In genomic region chr19:3586707-3587346, GRCh38 we compare ENCODE assay signal across 18 cellular contexts. TPM values are rescaled to one million over a fixed set of nuclear protein-coding genes. Genes with fewer than 3 reads are reported as not detected.
DNase-seq lines count a peak whose midpoint lies in the region; ATAC-seq, FAIRE-seq and TF ChIP-seq lines count a peak whose summit lies in the region.
"Had no signal": no experiment of that assay in that cellular context is flagged by ENCODE, and none has a peak within 500 bp of the region (broad histone marks: within the 10 kb centered on the region; RNA-seq: fewer than 3 reads in every experiment).

No MANE protein-coding gene starts in this region.

- H3K4me3 ChIP-seq in GM23338 (no peak overlapping the region), esophagus squamous epithelium (no peak overlapping the region), rectal smooth muscle tissue (ENCODE audit: low read length) (peak overlapping the region; percentile 32)

- no peaks in the 10 kb centered on the region for H4K20me1 ChIP-seq in GM23338 (replicated peaks; ENCODE audit: insufficient read depth)

- H3K36me3 ChIP-seq in GM23338 (ENCODE audit: insufficient read depth) (no peaks in the 10 kb centered on the region), esophagus squamous epithelium (no peaks in the 10 kb centered on the region), rectal smooth muscle tissue (ENCODE audit: control insufficient read depth, insufficient read depth, low read length) (no peaks in the 10 kb centered on the region)

- H3F3A ChIP-seq in GM23338 (replicated peaks; ENCODE audit: low read depth): peaks cover 6% of the 10 kb centered on the region; the same call in 1 of the 2 replicates

- no peaks in the 10 kb centered on the region for H3K9me2 ChIP-seq in GM23338 (ENCODE audit: insufficient read depth)

- no peaks in the 10 kb centered on the region for H3K79me2 ChIP-seq in GM23338 (replicated peaks; ENCODE audit: insufficient read depth)

- TF ChIP-seq CTCF in GM23338 (conservative IDR thresholded peaks at IDR 0.05; ENCODE audit: low read depth in 2 of 2): no peak
- TF ChIP-seq CTCF in esophagus squamous epithelium (IDR thresholded peaks at IDR 0.05): no peak

- peaks cover 16% of the 10 kb centered on the region for H3K27me3 Mint-ChIP-seq in GM23338 (ENCODE audit: insufficient read depth, low read depth, poor library complexity)

- H3K4me1 Mint-ChIP-seq in GM23338: no peaks in the 10 kb centered on the region
- H3K4me1 Mint-ChIP-seq: activated CD4-positive, alpha-beta T cell treated with anti-CD3 and anti-CD28 coated beads, Interleukin-2, amount 10 ng/mL, durations not matched to agents 24 days and 14 days; IgD-negative memory B cell had no signal

- no peak for TF ChIP-seq POLR2A in esophagus squamous epithelium (IDR thresholded peaks at IDR 0.05)
- no peak for TF ChIP-seq POLR2A in GM12892 (IDR thresholded peaks at IDR 0.05; ENCODE audit: low read depth, low read length)

- peak; percentile 57 for DNase-seq in NCI-H2029 (lab: John Stamatoyannopoulos, UW)
- DNase-seq in NCI-H2029 treated with DMSO at 0.1 percent for 48 hours (lab: John Stamatoyannopoulos, UW): no peak
- DNase-seq in GM23338 (ENCODE audit: low spot score): no peak
- DNase-seq in esophagus squamous epithelium (lab: John Stamatoyannopoulos, UW): no peak
- no peak for DNase-seq in GM12892 (ENCODE audit: insufficient read length)
- DNase-seq in HPDE6-E6E7 (ENCODE audit: extremely low spot score): no peak
- no peak for DNase-seq in NCI-H1694 treated with DMSO at 0.1 percent for 48 hours (lab: John Stamatoyannopoulos, UW)
- DNase-seq: ACHN; activated effector memory CD4-positive, alpha-beta T cell treated with Interleukin-2 at 50 U/mL for 16 hours; C1 segment of cervical spinal cord; caudate nucleus; NCI-H187 treated with DMSO at 0.1 percent for 48 hours had no signal

- H3K4me1 ChIP-seq in GM23338 (ENCODE audit: insufficient read depth) (no peaks in the 10 kb centered on the region), esophagus squamous epithelium (peaks cover 5 to 20% (median 11%) of the 10 kb centered on the region in 3 donors), rectal smooth muscle tissue (ENCODE audit: control insufficient read depth, insufficient read depth, low read length) (peaks cover 3% of the 10 kb centered on the region)

- no peak overlapping the region for H3K4me3 Mint-ChIP-seq in GM23338
- H3K4me3 Mint-ChIP-seq: activated CD4-positive, alpha-beta T cell treated with anti-CD3 and anti-CD28 coated beads, Interleukin-2, amount 10 ng/mL, durations not matched to agents 24 days and 14 days had no signal

- H3K27ac ChIP-seq in GM23338 (ENCODE audit: low read depth) (no peak overlapping the region), esophagus squamous epithelium (peak overlapping the region in 3 of 4 donors; percentile 3 to 42 (median 35)), rectal smooth muscle tissue (ENCODE audit: low read depth, low read length) (no peak overlapping the region)

- peak; percentile 20 for ATAC-seq in GM23338

- H3K27me3 ChIP-seq in GM23338 (ENCODE audit: insufficient read depth): peaks cover 47% of the 10 kb centered on the region
- H3K27me3 ChIP-seq in esophagus squamous epithelium: peaks cover 0 to 30% (median 7%) of the 10 kb centered on the region in 4 donors
- H3K27me3 ChIP-seq in rectal smooth muscle tissue (ENCODE audit: control insufficient read depth, insufficient read depth, low read length): peaks cover 12% of the 10 kb centered on the region

- peaks cover 3% of the 10 kb centered on the region; the same call in 2 of the 3 replicates for H3K36me3 Mint-ChIP-seq in GM23338 (ENCODE audit: low read depth)
- H3K36me3 Mint-ChIP-seq: IgD-negative memory B cell, immature natural killer cell had no signal

- H3K4me2 ChIP-seq in GM23338: no peak overlapping the region

- no peak for FAIRE-seq in GM12892 (lab: Jason Lieb, UNC)
- FAIRE-seq: urothelium cell line had no signal

- peaks cover 0 to 4% (median 0%) of the 10 kb centered on the region in 3 donors for H3K9me3 ChIP-seq in esophagus squamous epithelium

- H3K9ac ChIP-seq in rectal smooth muscle tissue (ENCODE audit: low read length): no peak overlapping the region

- intact Hi-C loops in esophagus squamous epithelium (cut with DNase I): no loop called here

- H3K27ac Mint-ChIP-seq in GM23338: no peak overlapping the region
- H3K27ac Mint-ChIP-seq: activated CD4-positive, alpha-beta T cell treated with anti-CD3 and anti-CD28 coated beads, Interleukin-2, amount 10 ng/mL, durations not matched to agents 24 days and 14 days; IgD-negative memory B cell; immature natural killer cell had no signal

- 53 to 76% methylated on average over 7 to 11 of the region's 31 CpGs for WGBS in esophagus squamous epithelium, 2 donors

- H3K9me3 Mint-ChIP-seq in GM23338: peaks cover 17% of the 10 kb centered on the region
- H3K9me3 Mint-ChIP-seq: activated CD4-positive, alpha-beta T cell treated with anti-CD3 and anti-CD28 coated beads, Interleukin-2, amount 10 ng/mL, durations not matched to agents 24 days and 14 days; IgD-negative memory B cell; immature natural killer cell had no signal

- no peak overlapping the region for H2AFZ ChIP-seq in GM23338

TF ChIP-seq in GM23338, 12 proteins besides CTCF, POLR2A, EP300 and RAD21 (continues in another document):
- TF ChIP-seq JUNB (IDR thresholded peaks at IDR 0.05; ENCODE audit: unreplicated experiment) (no peak), ZNF331 (CRISPR knock-in tag; IDR thresholded peaks at IDR 0.05; ENCODE audit: low read depth) (no peak), POLR2AphosphoS5 (IDR thresholded peaks at IDR 0.05; ENCODE audit: low read depth) (no peak)

RNA-seq across cellular contexts. Expression of gene GIPC3, which starts 1.5 kb away (rescaled TPM):
- total RNA-seq in GM23338 (2014; rRNA removed; shearing (Covaris generic)): 0.59 and 1.6 TPM in 2 replicates
- polyA plus RNA-seq in GM23338 (2016; fragmentation: Nextera tagmentation; extraction: Ambion mirVana): 0.26 and 0.48 TPM in 2 replicates
- total RNA-seq in esophagus squamous epithelium: under 1 TPM; 0.18 to 0.76 (median 0.22) TPM
- polyA plus RNA-seq in GM12892 (2012; ENCODE audit: missing spikeins): not detected
- total RNA-seq: epithelial cell of proximal tubule had no signal
- polyA plus RNA-seq: IgD-negative memory B cell had no signal

RNA-seq across cellular contexts. Expression of gene HMG20B, which starts 14.1 kb away (rescaled TPM):
- 107 and 130 TPM in 2 replicates for total RNA-seq in GM23338 (2014; rRNA removed; shearing (Covaris generic))
- 74.1 and 77.8 TPM in 2 replicates for polyA plus RNA-seq in GM23338 (2016; fragmentation: Nextera tagmentation; extraction: Ambion mirVana)
- 10 to 100 TPM; 56.1 to 77.6 (median 76.9) TPM for total RNA-seq in esophagus squamous epithelium
- polyA plus RNA-seq in GM12892 (2012; ENCODE audit: missing spikeins): 20.0 TPM

RNA-seq across cellular contexts. Expression of gene TBXA2R, which starts 19.8 kb away (rescaled TPM):
- 0.73 and 0.82 TPM in 2 replicates for total RNA-seq in GM23338 (2014; rRNA removed; shearing (Covaris generic))
- 0.42 and 0.47 TPM in 2 replicates for polyA plus RNA-seq in GM23338 (2016; fragmentation: Nextera tagmentation; extraction: Ambion mirVana)
- 1 to 10 TPM in 1 of 4 donors, under 1 TPM in 3; 0.23 to 1.3 (median 0.45) TPM for total RNA-seq in esophagus squamous epithelium
- polyA plus RNA-seq in GM12892 (2012; ENCODE audit: missing spikeins): not detected

RNA-seq across cellular contexts. Expression of gene MFSD12, which starts 29.4 kb away (rescaled TPM):
- 75.5 and 91.1 TPM in 2 replicates for total RNA-seq in GM23338 (2014; rRNA removed; shearing (Covaris generic))
- polyA plus RNA-seq in GM23338 (2016; fragmentation: Nextera tagmentation; extraction: Ambion mirVana): 35.3 and 36.1 TPM in 2 replicates
- total RNA-seq in esophagus squamous epithelium: 10 to 100 TPM; 22.5 to 50.4 (median 37.3) TPM
- polyA plus RNA-seq in GM12892 (2012; ENCODE audit: missing spikeins): 15.4 TPM

RNA-seq across cellular contexts. Expression of gene CACTIN, which starts 39.8 kb away (rescaled TPM):
- 47.4 and 47.7 TPM in 2 replicates for total RNA-seq in GM23338 (2014; rRNA removed; shearing (Covaris generic))
- polyA plus RNA-seq in GM23338 (2016; fragmentation: Nextera tagmentation; extraction: Ambion mirVana): 14.3 and 16.9 TPM in 2 replicates
- 10 to 100 TPM; 15.9 to 26.7 (median 21.3) TPM for total RNA-seq in esophagus squamous epithelium
- polyA plus RNA-seq in GM12892 (2012; ENCODE audit: missing spikeins): 7.5 TPM

Comparison
In these comparisons a context has a peak if more than half of its experiments do, and no peak if none do; other contexts are left out.
1. H3K27ac ChIP-seq: peak in esophagus squamous epithelium (3 of 4); none in GM23338 (single experiment) and rectal smooth muscle tissue (single experiment).